ENCODE assay signal across 21 cellular contexts in genomic region chr10:6067457-6067856, GRCh38. TPM values are rescaled to one million over a fixed set of nuclear protein-coding genes. Genes with fewer than 3 reads are reported as not detected.
DNase-seq lines count a peak whose midpoint lies in the region; ATAC-seq lines count a peak whose summit lies in the region.
"Had no signal": no experiment of that assay in that cellular context is flagged by ENCODE, and none has a peak within 500 bp of the region (broad histone marks: within the 10 kb centered on the region; RNA-seq: fewer than 3 reads in every experiment).

No MANE protein-coding gene starts in this region.

- CTCF ChIA-PET in activated CD4-positive, alpha-beta memory T cell treated with anti-CD3 and anti-CD28 coated beads, Interleukin-2, amount 10 ng/mL, durations not matched to agents 7 days and 5 days (lab: Charles Lee) = interaction anchor here (0.9 to 11.2 kb wide), 5 partner anchors 14 to 29 kb away, joined by 3 to 138 read pairs (median 8); no protein-coding TSS in a partner anchor
- CTCF ChIA-PET in naive thymus-derived CD4-positive, alpha-beta T cell (lab: Charles Lee) = interaction anchor here (1.1 to 8.2 kb wide), 7 partner anchors 12 to 53 kb away, joined by 5 to 59 read pairs (median 15); no protein-coding TSS in a partner anchor

- H3K4me3 Mint-ChIP-seq in activated CD4-positive, alpha-beta T cell treated with anti-CD3 and anti-CD28 coated beads, Interleukin-2, amount 10 ng/mL, durations not matched to agents 24 days and 14 days = peak overlapping the region; percentile 54
- peak overlapping the region; percentile 35 to 91 (median 88) for H3K4me3 Mint-ChIP-seq in CD4-positive, CD25-positive, alpha-beta regulatory T cell
- H3K4me3 Mint-ChIP-seq in activated CD4-positive, alpha-beta memory T cell treated with anti-CD3 and anti-CD28 coated beads, Interleukin-2, amount 10 ng/mL, durations not matched to agents 7 days and 5 days = peak overlapping the region; percentile 15
- H3K4me3 Mint-ChIP-seq in naive thymus-derived CD4-positive, alpha-beta T cell = peak overlapping the region; percentile 17 to 91 (median 82)

- POLR2A ChIA-PET in activated CD4-positive, alpha-beta memory T cell treated with anti-CD3 and anti-CD28 coated beads, Interleukin-2, amount 10 ng/mL, durations not matched to agents 7 days and 5 days (lab: Charles Lee) = interaction anchor here (4.1 to 13.4 kb wide), 3 partner anchors 14 to 19 kb away, joined by 24 to 448 read pairs (median 168); partner anchors contain the start of gene IL2RA
- POLR2A ChIA-PET in naive thymus-derived CD4-positive, alpha-beta T cell (lab: Charles Lee) = interaction anchor here (0.6 to 5.7 kb wide), 8 partner anchors 9 to 77 kb away, joined by 3 to 88 read pairs (median 4); no protein-coding TSS in a partner anchor

- peak overlapping the region; percentile 94 for H3K27ac ChIP-seq in CD4-positive, CD25-positive, alpha-beta regulatory T cell (ENCODE audit: insufficient read depth, low read length, poor library complexity, severe bottlenecking)
- H3K27ac ChIP-seq in naive thymus-derived CD4-positive, alpha-beta T cell (ENCODE audit: low read depth, low read length) = no peak overlapping the region
- H3K27ac ChIP-seq: A549, body of pancreas, gastroesophageal sphincter, lower lobe of right lung, right atrium auricular region, testis had no signal

- H3K4me3 ChIP-seq in CD4-positive, CD25-positive, alpha-beta regulatory T cell (ENCODE audit: low read depth, low read length) = peak overlapping the region; percentile 83
- no peak overlapping the region for H3K4me3 ChIP-seq in naive thymus-derived CD4-positive, alpha-beta T cell (ENCODE audit: low read length)
- H3K4me3 ChIP-seq: A549, body of pancreas, esophagus squamous epithelium, gastroesophageal sphincter, lower lobe of right lung, right atrium auricular region, testis had no signal

- peaks cover 92% of the 10 kb centered on the region for H3K4me1 ChIP-seq in CD4-positive, CD25-positive, alpha-beta regulatory T cell (ENCODE audit: control insufficient read depth, insufficient read depth, low read length, poor library complexity, severe bottlenecking)
- H3K4me1 ChIP-seq in naive thymus-derived CD4-positive, alpha-beta T cell (ENCODE audit: control insufficient read depth in 2 of 2, insufficient read depth in 2 of 2, low read length in 2 of 2) = peaks cover 5 to 56% of the 10 kb centered on the region in 2 donors
- H3K4me1 ChIP-seq: A549, body of pancreas, testis had no signal

- no peaks in the 10 kb centered on the region for H3K9me3 Mint-ChIP-seq in activated CD4-positive, alpha-beta T cell treated with anti-CD3 and anti-CD28 coated beads, Interleukin-2, amount 10 ng/mL, durations not matched to agents 24 days and 14 days
- H3K9me3 Mint-ChIP-seq in CD4-positive, CD25-positive, alpha-beta regulatory T cell = no peaks in the 10 kb centered on the region
- peaks cover 6% of the 10 kb centered on the region for H3K9me3 Mint-ChIP-seq in activated CD4-positive, alpha-beta memory T cell treated with anti-CD3 and anti-CD28 coated beads, Interleukin-2, amount 10 ng/mL, durations not matched to agents 7 days and 5 days
- H3K9me3 Mint-ChIP-seq in naive thymus-derived CD4-positive, alpha-beta T cell = peaks cover 0 to 3% (median 0%) of the 10 kb centered on the region in 11 donors

- no peak for DNase-seq in activated CD4-positive, alpha-beta T cell treated with anti-CD3 and anti-CD28 coated beads, Interleukin-2, amount 10 ng/mL, durations not matched to agents 24 days and 14 days
- DNase-seq in activated CD4-positive, alpha-beta T cell treated with anti-CD3 and anti-CD28 coated beads for 4 hours = no peak
- DNase-seq in CD4-positive, CD25-positive, alpha-beta regulatory T cell = peak in 1 of 3 donors; percentile 7
- peak; percentile 14 for DNase-seq in activated CD4-positive, alpha-beta memory T cell treated with anti-CD3 and anti-CD28 coated beads, Interleukin-2, amount 10 ng/mL, durations not matched to agents 7 days and 5 days
- peak in 1 of 9 donors; percentile 17 for DNase-seq in naive thymus-derived CD4-positive, alpha-beta T cell
- no peak for DNase-seq in GF-D8 (lab: John Stamatoyannopoulos, UW)
- DNase-seq in NCI-H1417 treated with DMSO at 0.1 percent for 48 hours (lab: John Stamatoyannopoulos, UW) = no peak
- no peak for DNase-seq in NCI-H2196 (lab: John Stamatoyannopoulos, UW; ENCODE audit: unreplicated experiment)
- DNase-seq: activated naive CD4-positive, alpha-beta T cell treated with Interleukin-2 at 50 U/mL for 16 hours; effector memory CD4-positive, alpha-beta T cell; esophagus squamous epithelium; islet precursor cell; lower lobe of right lung; NCI-H524; occipital lobe; testis had no signal

- intact Hi-C loops in activated CD4-positive, alpha-beta T cell treated with anti-CD3 and anti-CD28 coated beads, Interleukin-2, amount 10 ng/mL, durations not matched to agents 24 days and 14 days (cut with micrococcal nuclease) = no loop called here
- intact Hi-C loops in naive thymus-derived CD4-positive, alpha-beta T cell (cut with micrococcal nuclease) = no loop called here

- no peak for ATAC-seq in CD4-positive, CD25-positive, alpha-beta regulatory T cell (ENCODE audit: low read depth in 2 of 2)
- no peak for ATAC-seq in naive thymus-derived CD4-positive, alpha-beta T cell
- ATAC-seq: A549, body of pancreas, gastroesophageal sphincter, lower lobe of right lung had no signal

- H3K36me3 ChIP-seq in CD4-positive, CD25-positive, alpha-beta regulatory T cell (ENCODE audit: control insufficient read depth, insufficient read depth, low read length) = no peaks in the 10 kb centered on the region
- no peaks in the 10 kb centered on the region for H3K36me3 ChIP-seq in naive thymus-derived CD4-positive, alpha-beta T cell (ENCODE audit: control insufficient read depth in 2 of 3, insufficient read depth in 3 of 3, low read length in 3 of 3)
- H3K36me3 ChIP-seq: esophagus squamous epithelium, gastroesophageal sphincter, lower lobe of right lung, right atrium auricular region had no signal

- H3K27me3 ChIP-seq in CD4-positive, CD25-positive, alpha-beta regulatory T cell (ENCODE audit: control insufficient read depth, insufficient read depth, low read length) = no peaks in the 10 kb centered on the region
- H3K27me3 ChIP-seq in naive thymus-derived CD4-positive, alpha-beta T cell (ENCODE audit: control insufficient read depth in 2 of 2, insufficient read depth in 2 of 2, low read length in 2 of 2) = no peaks in the 10 kb centered on the region
- H3K27me3 ChIP-seq: body of pancreas, esophagus squamous epithelium, right atrium auricular region, testis had no signal

- H3K27ac Mint-ChIP-seq in activated CD4-positive, alpha-beta T cell treated with anti-CD3 and anti-CD28 coated beads, Interleukin-2, amount 10 ng/mL, durations not matched to agents 24 days and 14 days = peak overlapping the region; percentile 98
- peak overlapping the region; percentile 48 to 100 (median 89) for H3K27ac Mint-ChIP-seq in CD4-positive, CD25-positive, alpha-beta regulatory T cell
- peak overlapping the region; percentile 96 for H3K27ac Mint-ChIP-seq in activated CD4-positive, alpha-beta memory T cell treated with anti-CD3 and anti-CD28 coated beads, Interleukin-2, amount 10 ng/mL, durations not matched to agents 7 days and 5 days
- H3K27ac Mint-ChIP-seq in naive thymus-derived CD4-positive, alpha-beta T cell = peak overlapping the region in 8 of 9 donors; percentile 16 to 94 (median 86)

- H3K27me3 Mint-ChIP-seq in activated CD4-positive, alpha-beta T cell treated with anti-CD3 and anti-CD28 coated beads, Interleukin-2, amount 10 ng/mL, durations not matched to agents 24 days and 14 days = no peaks in the 10 kb centered on the region
- H3K27me3 Mint-ChIP-seq in CD4-positive, CD25-positive, alpha-beta regulatory T cell = peaks cover 1% of the 10 kb centered on the region
- H3K27me3 Mint-ChIP-seq in activated CD4-positive, alpha-beta memory T cell treated with anti-CD3 and anti-CD28 coated beads, Interleukin-2, amount 10 ng/mL, durations not matched to agents 7 days and 5 days = no peaks in the 10 kb centered on the region
- H3K27me3 Mint-ChIP-seq in naive thymus-derived CD4-positive, alpha-beta T cell = no peaks in the 10 kb centered on the region

- peaks cover 2% of the 10 kb centered on the region for H3K36me3 Mint-ChIP-seq in activated CD4-positive, alpha-beta T cell treated with anti-CD3 and anti-CD28 coated beads, Interleukin-2, amount 10 ng/mL, durations not matched to agents 24 days and 14 days (ENCODE audit: low read depth)
- H3K36me3 Mint-ChIP-seq in CD4-positive, CD25-positive, alpha-beta regulatory T cell = peaks cover 6% of the 10 kb centered on the region
- peaks cover 11% of the 10 kb centered on the region for H3K36me3 Mint-ChIP-seq in activated CD4-positive, alpha-beta memory T cell treated with anti-CD3 and anti-CD28 coated beads, Interleukin-2, amount 10 ng/mL, durations not matched to agents 7 days and 5 days (ENCODE audit: low read depth)
- peaks cover 0 to 18% (median 0%) of the 10 kb centered on the region in 5 donors for H3K36me3 Mint-ChIP-seq in naive thymus-derived CD4-positive, alpha-beta T cell

- peaks cover 85% of the 10 kb centered on the region for H3K4me1 Mint-ChIP-seq in activated CD4-positive, alpha-beta T cell treated with anti-CD3 and anti-CD28 coated beads, Interleukin-2, amount 10 ng/mL, durations not matched to agents 24 days and 14 days
- peaks cover 34 to 93% (median 72%) of the 10 kb centered on the region in 4 donors for H3K4me1 Mint-ChIP-seq in CD4-positive, CD25-positive, alpha-beta regulatory T cell
- H3K4me1 Mint-ChIP-seq in activated CD4-positive, alpha-beta memory T cell treated with anti-CD3 and anti-CD28 coated beads, Interleukin-2, amount 10 ng/mL, durations not matched to agents 7 days and 5 days = peaks cover 94% of the 10 kb centered on the region
- peaks cover 54 to 91% (median 82%) of the 10 kb centered on the region in 7 donors for H3K4me1 Mint-ChIP-seq in naive thymus-derived CD4-positive, alpha-beta T cell

- H3K9me3 ChIP-seq in CD4-positive, CD25-positive, alpha-beta regulatory T cell (ENCODE audit: control insufficient read depth in 2 of 2, low read length in 2 of 2) = no peaks in the 10 kb centered on the region
- H3K9me3 ChIP-seq in naive thymus-derived CD4-positive, alpha-beta T cell (ENCODE audit: control insufficient read depth in 2 of 3, low read length in 3 of 3) = no peaks in the 10 kb centered on the region
- H3K9me3 ChIP-seq: A549, body of pancreas, esophagus squamous epithelium, gastroesophageal sphincter, lower lobe of right lung, right atrium auricular region, testis had no signal

RNA-seq across cellular contexts. Expression of gene IL2RA, which starts 5.3 kb away (rescaled TPM):
- total RNA-seq in activated CD4-positive, alpha-beta T cell treated with anti-CD3 and anti-CD28 coated beads, Interleukin-2, amount 10 ng/mL, durations not matched to agents 24 days and 14 days = 965 and 989 TPM in 2 replicates
- 220 TPM for total RNA-seq in CD4-positive, CD25-positive, alpha-beta regulatory T cell
- polyA plus RNA-seq in CD4-positive, CD25-positive, alpha-beta regulatory T cell = 100 to 1,000 TPM; 159 to 261 (median 179) TPM
- total RNA-seq in activated CD4-positive, alpha-beta memory T cell treated with anti-CD3 and anti-CD28 coated beads, Interleukin-2, amount 10 ng/mL, durations not matched to agents 7 days and 5 days = 100 to 1,000 TPM; 437 to 446 TPM
- 100 to 1,000 TPM in 1 of 5 experiments, 10 to 100 TPM in 1, 1 to 10 TPM in 3; 2.5 to 266 (median 6.7) TPM for total RNA-seq in naive thymus-derived CD4-positive, alpha-beta T cell
- polyA plus RNA-seq in naive thymus-derived CD4-positive, alpha-beta T cell = 1 to 10 TPM in 1 of 2 donors, under 1 TPM in 1; 0.85 to 3.0 TPM
- total RNA-seq: occipital lobe had no signal
- polyA plus RNA-seq: A549, BJ had no signal

RNA-seq across cellular contexts. Expression of gene RBM17, which starts 21.4 kb away (rescaled TPM):
- 258 and 262 TPM in 2 replicates for total RNA-seq in activated CD4-positive, alpha-beta T cell treated with anti-CD3 and anti-CD28 coated beads, Interleukin-2, amount 10 ng/mL, durations not matched to agents 24 days and 14 days
- 168 TPM for total RNA-seq in CD4-positive, CD25-positive, alpha-beta regulatory T cell
- polyA plus RNA-seq in CD4-positive, CD25-positive, alpha-beta regulatory T cell = 10 to 100 TPM; 63.6 to 88.2 (median 65.7) TPM
- total RNA-seq in activated CD4-positive, alpha-beta memory T cell treated with anti-CD3 and anti-CD28 coated beads, Interleukin-2, amount 10 ng/mL, durations not matched to agents 7 days and 5 days = 100 to 1,000 TPM; 155 to 157 TPM
- total RNA-seq in naive thymus-derived CD4-positive, alpha-beta T cell = 100 to 1,000 TPM; 120 to 158 (median 127) TPM
- polyA plus RNA-seq in naive thymus-derived CD4-positive, alpha-beta T cell = 10 to 100 TPM; 66.6 to 83.0 TPM

Comparison
In these comparisons a context has a peak if more than half of its experiments do, and no peak if none do; other contexts are left out.
1. H3K4me3 Mint-ChIP-seq: peak in every context shown above with its lines; median percentile 88 in CD4-positive, CD25-positive, alpha-beta regulatory T cell; 82 in naive thymus-derived CD4-positive, alpha-beta T cell; 54 in activated CD4-positive, alpha-beta T cell treated with anti-CD3 and anti-CD28 coated beads, Interleukin-2, amount 10 ng/mL, durations not matched to agents 24 days and 14 days; 15 in activated CD4-positive, alpha-beta memory T cell treated with anti-CD3 and anti-CD28 coated beads, Interleukin-2, amount 10 ng/mL, durations not matched to agents 7 days and 5 days.